In the genomic region with DNA sequence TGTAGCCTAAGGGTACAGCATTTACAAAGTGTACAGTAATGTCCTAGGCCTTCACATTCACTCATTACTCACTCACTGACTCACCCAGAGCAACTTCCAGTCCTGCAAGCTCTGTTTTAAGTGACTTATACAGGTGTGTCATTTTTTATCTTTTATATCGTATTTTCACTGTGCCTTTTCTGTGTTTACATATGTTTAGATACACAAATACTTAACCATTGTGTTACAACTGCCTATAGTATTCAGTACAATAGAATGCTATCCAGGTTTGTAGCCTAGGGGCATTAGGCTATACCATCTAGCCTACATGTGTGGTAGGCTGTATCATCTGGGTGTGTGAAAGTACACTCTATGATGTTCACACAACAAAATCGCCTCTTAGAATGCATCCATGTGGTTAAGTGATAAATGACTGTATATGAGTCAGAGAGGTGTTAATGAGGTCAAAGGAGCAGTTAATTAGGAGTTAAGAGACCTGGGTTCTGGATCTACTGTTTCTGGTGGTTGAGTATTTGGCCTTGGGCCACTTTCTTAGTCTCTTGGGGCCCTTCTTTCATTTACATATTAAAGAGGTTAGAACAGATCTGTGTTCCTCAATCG, we compare ENCODE assay signal across 11 cellular contexts.
DNase-seq lines count a peak whose midpoint lies in the region; ATAC-seq and TF ChIP-seq lines count a peak whose summit lies in the region.
"Had no signal": no experiment of that assay in that cellular context is flagged by ENCODE, and none has a peak within 500 bp of the region (broad histone marks: within the 10 kb centered on the region; RNA-seq: fewer than 3 reads in every experiment).

No MANE protein-coding gene starts in this region.

- H3K27me3 ChIP-seq in smooth muscle cell (ENCODE audit: low read depth) = no peaks in the 10 kb centered on the region

- H3K4me1 ChIP-seq in smooth muscle cell (ENCODE audit: low read depth) = no peaks in the 10 kb centered on the region
- H3K4me1 ChIP-seq: esophagus squamous epithelium had no signal

- H3K27ac ChIP-seq in smooth muscle cell (ENCODE audit: low read depth) = peak overlapping the region; percentile 69
- H3K27ac ChIP-seq: esophagus squamous epithelium had no signal

- no peak for ATAC-seq in HG03521 (IDR thresholded peaks at IDR 0.05; ENCODE audit: unreplicated experiment)

- 51% methylated on average over 3 of the region's 3 CpGs for WGBS in smooth muscle cell (ENCODE audit: low lambda C conversion rate)

- H3K79me2 ChIP-seq in smooth muscle cell (ENCODE audit: low read depth) = no peaks in the 10 kb centered on the region

- no peak overlapping the region for H3K4me2 ChIP-seq in smooth muscle cell

- H3F3A ChIP-seq in smooth muscle cell (ENCODE audit: low read depth) = no peaks in the 10 kb centered on the region

- no peaks in the 10 kb centered on the region for H4K20me1 ChIP-seq in smooth muscle cell (ENCODE audit: low read depth)

- DNase-seq in NCI-H1436 treated with DMSO at 0.1 percent for 48 hours (lab: John Stamatoyannopoulos, UW) = peak; percentile 6
- no peak for DNase-seq in NCI-H1436 (lab: John Stamatoyannopoulos, UW)
- peak; percentile 76 to 93 for DNase-seq in NCI-H2081 (lab: John Stamatoyannopoulos, UW)
- DNase-seq in choroid plexus epithelial cell (ENCODE audit: low read depth) = peak; percentile 21
- no peak for DNase-seq in smooth muscle cell (lab: John Stamatoyannopoulos, UW; ENCODE audit: unreplicated experiment)
- no peak for DNase-seq in stimulated activated CD4-positive, alpha-beta T cell treated with anti-CD3 and anti-CD28 coated beads, Interleukin-2, amount 100 ng/mL, for 24 hours
- no peak for DNase-seq in stimulated activated CD4-positive, alpha-beta T cell treated with anti-CD3 and anti-CD28 coated beads, Interleukin-2, amount 100 ng/mL, for 48 hours
- DNase-seq: activated B cell treated with CpG ODN at 0.5 μM for 24 hours; activated naive CD8-positive, alpha-beta T cell treated with anti-CD3 and anti-CD28 coated beads, Interleukin-2, amount 10 ng/mL, durations not matched to agents 7 days and 5 days; esophagus squamous epithelium had no signal

- H3K36me3 ChIP-seq in smooth muscle cell (ENCODE audit: low read depth) = no peaks in the 10 kb centered on the region
- H3K36me3 ChIP-seq: esophagus squamous epithelium had no signal

- H3K4me3 ChIP-seq in choroid plexus epithelial cell (ENCODE audit: low read depth, low read length) (no peak overlapping the region), smooth muscle cell (no peak overlapping the region)
- H3K4me3 ChIP-seq: esophagus squamous epithelium had no signal

- no peak overlapping the region for H2AFZ ChIP-seq in smooth muscle cell (ENCODE audit: low read depth)

- TF ChIP-seq CTCF in choroid plexus epithelial cell (conservative IDR thresholded peaks at IDR 0.05; ENCODE audit: low read depth, low read length) (no peak), smooth muscle cell (IDR thresholded peaks at IDR 0.05; ENCODE audit: borderline replicate concordance, insufficient read depth, poor library complexity, severe bottlenecking) (no peak)

- H3K9me3 ChIP-seq in smooth muscle cell (replicated peaks; ENCODE audit: low read depth) = no peaks in the 10 kb centered on the region
- H3K9me3 ChIP-seq: esophagus squamous epithelium had no signal

- peak overlapping the region; percentile 13 for H3K9ac ChIP-seq in smooth muscle cell (ENCODE audit: low read depth)

Comparison
In these comparisons a context has a peak if more than half of its experiments do, and no peak if none do; other contexts are left out.
1. DNase-seq: peak in NCI-H1436 treated with DMSO at 0.1 percent for 48 hours (single experiment), NCI-H2081 (2 of 2) and choroid plexus epithelial cell (single experiment); none in NCI-H1436 (single experiment), smooth muscle cell (single experiment), stimulated activated CD4-positive, alpha-beta T cell treated with anti-CD3 and anti-CD28 coated beads, Interleukin-2, amount 100 ng/mL, for 24 hours (0 of 2) and stimulated activated CD4-positive, alpha-beta T cell treated with anti-CD3 and anti-CD28 coated beads, Interleukin-2, amount 100 ng/mL, for 48 hours (0 of 2).